Comparison of ENCODE assay signal across 9 cellular contexts in the genomic region with DNA sequence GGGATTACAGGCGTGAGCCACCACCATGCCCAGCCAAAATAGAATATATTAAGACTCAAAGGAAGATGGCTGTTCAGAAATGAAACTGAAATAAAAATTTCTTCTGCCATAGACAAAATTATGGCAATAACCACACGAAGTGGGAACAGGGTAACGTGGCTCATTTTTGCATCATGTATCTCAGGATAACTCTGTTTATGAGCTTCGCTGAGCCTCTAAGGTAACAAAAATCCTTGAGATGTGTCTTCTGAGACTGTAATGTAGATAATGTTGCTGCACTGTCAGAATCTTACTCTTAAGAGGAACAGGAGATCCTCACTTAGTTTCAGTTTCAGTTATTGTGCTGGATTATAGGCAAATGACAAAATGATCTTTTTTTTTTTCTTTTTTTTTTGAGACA.
DNase-seq lines count a peak whose midpoint lies in the region; ATAC-seq and TF ChIP-seq lines count a peak whose summit lies in the region.
"Had no signal": no experiment of that assay in that cellular context is flagged by ENCODE, and none has a peak within 500 bp of the region (broad histone marks: within the 10 kb centered on the region; RNA-seq: fewer than 3 reads in every experiment).

No MANE protein-coding gene starts in this region.

- no peak overlapping the region for H2BK120ac ChIP-seq in mesendoderm (ENCODE audit: low read depth, low read length)

- H2BK15ac ChIP-seq in mesendoderm (replicated peaks; ENCODE audit: low read depth) = no peak overlapping the region

- ATAC-seq in HG03097 (IDR thresholded peaks at IDR 0.05; ENCODE audit: low FRiP score, unreplicated experiment) = peak; percentile 85
- no peak for ATAC-seq in heart left ventricle

- H3K9me3 ChIP-seq in BLaER1 = no peaks in the 10 kb centered on the region
- no peaks in the 10 kb centered on the region for H3K9me3 ChIP-seq in heart left ventricle
- H3K9me3 ChIP-seq: stomach had no signal

- H2BK5ac ChIP-seq in mesendoderm (ENCODE audit: low read length) = no peak overlapping the region

- TF ChIP-seq CTCF in heart left ventricle (IDR thresholded peaks at IDR 0.05) = no peak

- no peaks in the 10 kb centered on the region for H3K9me3 Mint-ChIP-seq in activated CD4-positive, alpha-beta memory T cell treated with anti-CD3 and anti-CD28 coated beads, Interleukin-2, amount 10 ng/mL, durations not matched to agents 7 days and 5 days

- H4K8ac ChIP-seq in mesendoderm (ENCODE audit: low read depth, low read length) = no peak overlapping the region

- H3K79me1 ChIP-seq in mesendoderm (ENCODE audit: low read length) = no peaks in the 10 kb centered on the region

- no peak overlapping the region for H4K5ac ChIP-seq in mesendoderm (ENCODE audit: low read length)

- no peaks in the 10 kb centered on the region for H3K79me2 ChIP-seq in mesendoderm (ENCODE audit: control insufficient read depth, insufficient read depth, low read length)

- H3K4ac ChIP-seq in mesendoderm (ENCODE audit: low read depth, low read length) = no peak overlapping the region

- H3K4me3 ChIP-seq in BLaER1 (no peak overlapping the region), mesendoderm (ENCODE audit: low read length) (no peak overlapping the region), heart left ventricle (peak overlapping the region in 4 of 12 donors; percentile 10 to 54 (median 28))
- H3K4me3 ChIP-seq: stomach had no signal

- H3K9ac ChIP-seq in BLaER1 (peak overlapping the region; percentile 26; the same call in 1 of the 2 replicates), mesendoderm (ENCODE audit: low read length) (no peak overlapping the region)

- peak overlapping the region; percentile 47 for H3K4me2 ChIP-seq in BLaER1
- no peak overlapping the region for H3K4me2 ChIP-seq in mesendoderm (ENCODE audit: low read length)

- peak overlapping the region; percentile 54 for H3K27ac Mint-ChIP-seq in activated CD4-positive, alpha-beta memory T cell treated with anti-CD3 and anti-CD28 coated beads, Interleukin-2, amount 10 ng/mL, durations not matched to agents 7 days and 5 days

- H3K23ac ChIP-seq in mesendoderm (ENCODE audit: low read length) = no peak overlapping the region

- no peaks in the 10 kb centered on the region for H3K4me1 ChIP-seq in BLaER1
- peaks cover 7% of the 10 kb centered on the region for H3K4me1 ChIP-seq in mesendoderm (ENCODE audit: control insufficient read depth, low read depth, low read length)
- H3K4me1 ChIP-seq in heart left ventricle = peaks cover 0 to 37% (median 19%) of the 10 kb centered on the region in 12 donors

- POLR2A ChIA-PET in activated CD4-positive, alpha-beta memory T cell treated with anti-CD3 and anti-CD28 coated beads, Interleukin-2, amount 10 ng/mL, durations not matched to agents 7 days and 5 days (lab: Charles Lee) = interaction anchor here (0.6 kb wide), 1 partner anchor 288 kb away, joined by 3 read pairs; no protein-coding TSS in a partner anchor

- no peaks in the 10 kb centered on the region for H3K36me3 Mint-ChIP-seq in activated CD4-positive, alpha-beta memory T cell treated with anti-CD3 and anti-CD28 coated beads, Interleukin-2, amount 10 ng/mL, durations not matched to agents 7 days and 5 days (ENCODE audit: low read depth)

- H3K4me3 Mint-ChIP-seq in activated CD4-positive, alpha-beta memory T cell treated with anti-CD3 and anti-CD28 coated beads, Interleukin-2, amount 10 ng/mL, durations not matched to agents 7 days and 5 days = peak overlapping the region; percentile 19

- H3K36me3 ChIP-seq in BLaER1 (no peaks in the 10 kb centered on the region), mesendoderm (ENCODE audit: control insufficient read depth, insufficient read depth, low read length) (no peaks in the 10 kb centered on the region), heart left ventricle (peaks cover 0 to 8% (median 0%) of the 10 kb centered on the region in 9 donors)
- H3K36me3 ChIP-seq: stomach had no signal

- CTCF ChIA-PET in activated CD4-positive, alpha-beta memory T cell treated with anti-CD3 and anti-CD28 coated beads, Interleukin-2, amount 10 ng/mL, durations not matched to agents 7 days and 5 days (lab: Charles Lee) = interaction anchor here (1.5 kb wide), 1 partner anchor 73 kb away, joined by 4 read pairs; no protein-coding TSS in a partner anchor

- peaks cover 7% of the 10 kb centered on the region for H3K4me1 Mint-ChIP-seq in activated CD4-positive, alpha-beta memory T cell treated with anti-CD3 and anti-CD28 coated beads, Interleukin-2, amount 10 ng/mL, durations not matched to agents 7 days and 5 days

- no peak overlapping the region for H3K56ac ChIP-seq in mesendoderm (ENCODE audit: low read length)

- peak; percentile 37 for TF ChIP-seq POLR2A in GM19099 (IDR thresholded peaks at IDR 0.05; ENCODE audit: extremely low read depth, insufficient read length, low read depth)
- no peak for TF ChIP-seq POLR2A in heart left ventricle (IDR thresholded peaks at IDR 0.05)

- no CpG with 5 or more reads among the region's 4 CpGs for WGBS in mesendoderm (ENCODE audit: extremely low coverage, insufficient coverage, low lambda C conversion rate)
- 75 to 90% (median 78%) methylated on average over 4 of the region's 4 CpGs for WGBS in heart left ventricle, 4 donors

- H3K27ac ChIP-seq in BLaER1 (peak overlapping the region; percentile 20; the same call in 1 of the 2 replicates), mesendoderm (ENCODE audit: low read depth, low read length) (no peak overlapping the region), heart left ventricle (peak overlapping the region in 5 of 12 donors; percentile 25 to 91 (median 41))

- peaks cover 2% of the 10 kb centered on the region for H3K27me3 Mint-ChIP-seq in activated CD4-positive, alpha-beta memory T cell treated with anti-CD3 and anti-CD28 coated beads, Interleukin-2, amount 10 ng/mL, durations not matched to agents 7 days and 5 days

- no peak for DNase-seq in activated CD4-positive, alpha-beta memory T cell treated with anti-CD3 and anti-CD28 coated beads, Interleukin-2, amount 10 ng/mL, durations not matched to agents 7 days and 5 days
- DNase-seq in NCI-H1417 treated with DMSO at 0.1 percent for 48 hours (lab: John Stamatoyannopoulos, UW) = no peak
- no peak for DNase-seq in GDM1 (lab: John Stamatoyannopoulos, UW)
- DNase-seq in mesendoderm = no peak
- no peak for DNase-seq in heart left ventricle
- DNase-seq: stomach had no signal

- no peak overlapping the region for H2AK5ac ChIP-seq in mesendoderm (ENCODE audit: low read length)

- H4K20me1 ChIP-seq in BLaER1 = no peaks in the 10 kb centered on the region

- H3K27me3 ChIP-seq in BLaER1 = no peaks in the 10 kb centered on the region
- no peaks in the 10 kb centered on the region for H3K27me3 ChIP-seq in mesendoderm (ENCODE audit: insufficient read depth, low read length, poor library complexity)
- H3K27me3 ChIP-seq in heart left ventricle = no peaks in the 10 kb centered on the region
- H3K27me3 ChIP-seq: stomach had no signal

- H3K18ac ChIP-seq in mesendoderm (ENCODE audit: low read length) = no peak overlapping the region

- intact Hi-C loops in heart left ventricle (cut with DNase I) = loop anchor here in 1 of 10 donors (10.0 kb wide), 1 partner anchor 165 kb away; no protein-coding TSS in a partner anchor
